12 cellular contexts compared by ENCODE assay signal in the genomic region with DNA sequence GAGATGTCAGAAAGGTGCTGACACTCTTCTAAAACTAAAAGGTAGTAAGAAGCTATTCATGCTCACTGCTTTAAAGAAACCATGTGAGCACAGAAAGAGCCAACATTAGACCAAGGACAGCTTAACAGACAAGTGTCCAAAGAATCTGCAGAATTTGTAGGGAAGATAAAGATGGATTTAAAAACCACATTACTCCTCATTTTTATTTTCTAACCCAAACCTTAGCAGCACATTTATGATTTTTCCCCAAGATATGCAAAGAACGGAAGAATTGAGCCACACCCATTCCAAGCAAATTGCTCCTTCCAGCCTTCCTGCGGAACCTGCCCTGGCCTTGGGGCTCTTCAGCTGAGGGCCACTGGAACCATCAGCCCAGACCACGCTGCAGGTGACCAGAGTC. TPM values are rescaled to one million over a fixed set of nuclear protein-coding genes. Genes with fewer than 3 reads are reported as not detected.
A peak's percentile ranks its signal among the peaks of the same experiment; 100 is the strongest.
DNase-seq lines count a peak whose midpoint lies in the region; ATAC-seq, FAIRE-seq and TF ChIP-seq lines count a peak whose summit lies in the region.
"Had no signal": no experiment of that assay in that cellular context is flagged by ENCODE, and none has a peak within 500 bp of the region (broad histone marks: within the 10 kb centered on the region; RNA-seq: fewer than 3 reads in every experiment).

No MANE protein-coding gene starts in this region.

- H3K9me3 Mint-ChIP-seq in CD4-positive, CD25-positive, alpha-beta regulatory T cell: peaks cover 0 to 3% (median 0%) of the 10 kb centered on the region in 7 donors
- H3K9me3 Mint-ChIP-seq in astrocyte (ENCODE audit: unreplicated experiment) (no peaks in the 10 kb centered on the region), osteocyte (ENCODE audit: unreplicated experiment) (no peaks in the 10 kb centered on the region)

- H3K36me3 Mint-ChIP-seq in CD4-positive, CD25-positive, alpha-beta regulatory T cell: peaks cover 25% of the 10 kb centered on the region
- H3K36me3 Mint-ChIP-seq in astrocyte (ENCODE audit: low read depth, unreplicated experiment): no peaks in the 10 kb centered on the region
- H3K36me3 Mint-ChIP-seq in osteocyte (ENCODE audit: unreplicated experiment): peaks cover 3% of the 10 kb centered on the region

- peaks cover 42 to 97% (median 80%) of the 10 kb centered on the region in 4 donors for H3K4me1 Mint-ChIP-seq in CD4-positive, CD25-positive, alpha-beta regulatory T cell
- H3K4me1 Mint-ChIP-seq in astrocyte (ENCODE audit: low read depth, unreplicated experiment) (peaks cover 58% of the 10 kb centered on the region), osteocyte (ENCODE audit: unreplicated experiment) (peaks cover 93% of the 10 kb centered on the region)

- peak overlapping the region; percentile 71 for H3K4me3 ChIP-seq in CD4-positive, CD25-positive, alpha-beta regulatory T cell (ENCODE audit: low read depth, low read length)
- no peak overlapping the region for H3K4me3 ChIP-seq in astrocyte (ENCODE audit: insufficient read depth, low read depth, low read length)

- H3K9me3 ChIP-seq in CD4-positive, CD25-positive, alpha-beta regulatory T cell (ENCODE audit: control insufficient read depth in 2 of 2, low read length in 2 of 2): no peaks in the 10 kb centered on the region
- no peaks in the 10 kb centered on the region for H3K9me3 ChIP-seq in KOPT-K1 (ENCODE audit: insufficient read depth, low read length, poor library complexity, severe bottlenecking)
- no peaks in the 10 kb centered on the region for H3K9me3 ChIP-seq in astrocyte (ENCODE audit: insufficient read depth, low read depth, low read length)

- no peak overlapping the region for H3K9ac ChIP-seq in astrocyte (ENCODE audit: low read length)

- no peak overlapping the region for H3K4me2 ChIP-seq in astrocyte (ENCODE audit: low read length)

- H3K27ac ChIP-seq in CD4-positive, CD25-positive, alpha-beta regulatory T cell (ENCODE audit: insufficient read depth, low read length, poor library complexity, severe bottlenecking): peak overlapping the region; percentile 86
- H3K27ac ChIP-seq in KOPT-K1 (ENCODE audit: low read depth, low read length, poor library complexity, severe bottlenecking): peak overlapping the region; percentile 93
- H3K27ac ChIP-seq in astrocyte (ENCODE audit: low read depth, low read length): no peak overlapping the region

- ATAC-seq in CD4-positive, CD25-positive, alpha-beta regulatory T cell (ENCODE audit: low read depth in 2 of 2): no peak
- ATAC-seq in HG02588 (IDR thresholded peaks at IDR 0.05; ENCODE audit: unreplicated experiment): no peak
- ATAC-seq in HG02623 (IDR thresholded peaks at IDR 0.05; ENCODE audit: unreplicated experiment): no peak
- no peak for ATAC-seq in HG02884 (IDR thresholded peaks at IDR 0.05; ENCODE audit: unreplicated experiment)

- no peaks in the 10 kb centered on the region for H3K27me3 ChIP-seq in CD4-positive, CD25-positive, alpha-beta regulatory T cell (ENCODE audit: control insufficient read depth, insufficient read depth, low read length)
- H3K27me3 ChIP-seq in astrocyte (ENCODE audit: insufficient read depth, low read length): no peaks in the 10 kb centered on the region

- H3K27me3 Mint-ChIP-seq in CD4-positive, CD25-positive, alpha-beta regulatory T cell: peaks cover 4% of the 10 kb centered on the region
- H3K27me3 Mint-ChIP-seq in astrocyte (ENCODE audit: low read depth, unreplicated experiment) (no peaks in the 10 kb centered on the region), osteocyte (ENCODE audit: unreplicated experiment) (no peaks in the 10 kb centered on the region)

- H3K79me2 ChIP-seq in astrocyte (ENCODE audit: insufficient read depth, low read length): no peaks in the 10 kb centered on the region

- FAIRE-seq in astrocyte (lab: Jason Lieb, UNC): peak; percentile 34
- FAIRE-seq: frontal cortex, HTR-8/SVneo had no signal

- peaks cover 26% of the 10 kb centered on the region for H3K36me3 ChIP-seq in CD4-positive, CD25-positive, alpha-beta regulatory T cell (ENCODE audit: control insufficient read depth, insufficient read depth, low read length)
- H3K36me3 ChIP-seq in KOPT-K1 (ENCODE audit: insufficient read depth, low read length) (no peaks in the 10 kb centered on the region), astrocyte (ENCODE audit: insufficient read depth, low read length) (no peaks in the 10 kb centered on the region)

- peaks cover 90% of the 10 kb centered on the region for H3K4me1 ChIP-seq in CD4-positive, CD25-positive, alpha-beta regulatory T cell (ENCODE audit: control insufficient read depth, insufficient read depth, low read length, poor library complexity, severe bottlenecking)
- H3K4me1 ChIP-seq in astrocyte (ENCODE audit: insufficient read depth, low read length): peaks cover 60% of the 10 kb centered on the region

- H3K4me3 Mint-ChIP-seq in CD4-positive, CD25-positive, alpha-beta regulatory T cell: peak overlapping the region; percentile 64 to 83 (median 76)
- H3K4me3 Mint-ChIP-seq in astrocyte (ENCODE audit: unreplicated experiment) (no peak overlapping the region), osteocyte (ENCODE audit: unreplicated experiment) (peak overlapping the region; percentile 48)

- TF ChIP-seq CTCF in astrocyte (IDR thresholded peaks at IDR 0.05; ENCODE audit: insufficient read depth, low read depth, low read length) (no peak), osteocyte (IDR thresholded peaks at IDR 0.05) (no peak)

- DNase-seq in CD4-positive, CD25-positive, alpha-beta regulatory T cell: no peak
- DNase-seq in astrocyte (ENCODE audit: low read depth) (no peak), osteocyte (ENCODE audit: extremely low spot score, unreplicated experiment) (peak; percentile 27), activated gamma-delta T cell treated with Interleukin-2 at 50 U/mL for 16 hours (no peak)
- DNase-seq: NCI-H1105 treated with DMSO at 0.1 percent for 48 hours, NCI-H345 had no signal

- H4K20me1 ChIP-seq in astrocyte (ENCODE audit: insufficient read depth, low read length): no peaks in the 10 kb centered on the region

- no peak overlapping the region for H2AFZ ChIP-seq in astrocyte (ENCODE audit: low read depth, low read length)

- peak overlapping the region; percentile 94 to 98 (median 98) for H3K27ac Mint-ChIP-seq in CD4-positive, CD25-positive, alpha-beta regulatory T cell
- H3K27ac Mint-ChIP-seq in astrocyte (ENCODE audit: unreplicated experiment): no peak overlapping the region
- peak overlapping the region; percentile 99 for H3K27ac Mint-ChIP-seq in osteocyte (ENCODE audit: unreplicated experiment)

RNA-seq across cellular contexts. Expression of a gene that starts 26.9 kb away (rescaled TPM):
- 172 TPM for total RNA-seq in CD4-positive, CD25-positive, alpha-beta regulatory T cell
- polyA plus RNA-seq in CD4-positive, CD25-positive, alpha-beta regulatory T cell: 100 to 1,000 TPM; 134 to 145 (median 141) TPM
- 10.8 and 11.4 TPM in 2 replicates for total RNA-seq in astrocyte
- 13.8 and 18.6 TPM in 2 replicates for total RNA-seq in osteocyte
